In the genomic region with DNA sequence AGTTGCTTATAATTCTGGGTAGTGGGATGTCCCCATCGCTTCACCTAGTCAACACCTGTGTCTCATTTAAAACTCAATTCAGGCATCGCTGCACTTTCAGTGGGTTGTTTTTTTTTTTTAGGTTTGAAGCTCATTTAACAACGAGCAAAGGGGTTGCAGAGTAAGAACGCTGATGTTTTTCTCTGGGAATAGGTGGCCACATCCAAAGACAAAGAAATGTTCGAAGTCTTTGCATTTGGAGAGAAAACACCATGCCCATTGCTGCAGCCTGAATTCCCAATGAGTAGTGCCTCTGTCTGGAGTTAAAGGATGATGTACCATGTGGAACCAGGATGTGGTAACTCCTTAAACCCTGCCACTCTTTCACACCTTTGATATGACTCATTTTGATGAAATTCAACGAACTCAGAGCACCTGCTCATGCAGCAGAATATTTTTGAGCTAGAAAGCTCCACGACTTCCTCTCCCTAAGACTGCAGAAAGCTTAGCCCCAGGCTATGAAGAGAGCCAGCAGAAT, we compare ENCODE assay signal across 8 cellular contexts. TPM values are rescaled to one million over a fixed set of nuclear protein-coding genes. Genes with fewer than 3 reads are reported as not detected.
DNase-seq lines count a peak whose midpoint lies in the region; ATAC-seq and TF ChIP-seq lines count a peak whose summit lies in the region.

No MANE protein-coding gene starts in this region.

- TF ChIP-seq CTCF in omental fat pad (IDR thresholded peaks at IDR 0.05): no peak

- DNase-seq in HT1080 (ENCODE audit: low read depth): peak; percentile 56
- DNase-seq in NCI-H2171 treated with DMSO at 0.1 percent for 48 hours (lab: John Stamatoyannopoulos, UW): no peak
- DNase-seq in omental fat pad (ENCODE audit: low spot score): no peak
- DNase-seq in cerebellar nuclear complex (lab: John Stamatoyannopoulos, UW): no peak
- no peak for DNase-seq in epidermal melanocyte (ENCODE audit: insufficient read length, low spot score)

- ATAC-seq in GM18502 (IDR thresholded peaks at IDR 0.05; ENCODE audit: poor library complexity, unreplicated experiment) (peak; percentile 77), GM21576 (IDR thresholded peaks at IDR 0.05; ENCODE audit: unreplicated experiment) (peak; percentile 71), esophagus mucosa (peak; percentile 82), omental fat pad (ENCODE audit: low FRiP score) (no peak)

RNA-seq across cellular contexts. Expression of gene BATF, which starts 35.1 kb away (rescaled TPM):
- not detected in 2 replicates for total RNA-seq in HT1080 (2014; rRNA removed; shearing (Covaris generic))
- polyA plus RNA-seq in HT1080 (2015; cell fraction: cytosol; rRNA removed): not detected in 2 replicates
- not detected in 2 replicates for polyA plus RNA-seq in HT1080 (2015; cell fraction: nucleus; rRNA removed)
- total RNA-seq in esophagus mucosa (0.84 TPM), omental fat pad (10 to 100 TPM in 3 of 4 donors, 1 to 10 TPM in 1; 8.2 to 22.8 (median 12.9) TPM)

RNA-seq across cellular contexts. Expression of gene JDP2, which starts 59.4 kb away (rescaled TPM):
- 26.9 and 29.3 TPM in 2 replicates for total RNA-seq in HT1080 (2014; rRNA removed; shearing (Covaris generic))
- 49.5 and 57.8 TPM in 2 replicates for polyA plus RNA-seq in HT1080 (2015; cell fraction: cytosol; rRNA removed)
- 18.2 and 21.1 TPM in 2 replicates for polyA plus RNA-seq in HT1080 (2015; cell fraction: nucleus; rRNA removed)
- total RNA-seq in esophagus mucosa: 18.5 TPM
- total RNA-seq in omental fat pad: 100 to 1,000 TPM in 1 of 4 donors, 10 to 100 TPM in 3; 59.7 to 141 (median 78.4) TPM
